In the genomic region with DNA sequence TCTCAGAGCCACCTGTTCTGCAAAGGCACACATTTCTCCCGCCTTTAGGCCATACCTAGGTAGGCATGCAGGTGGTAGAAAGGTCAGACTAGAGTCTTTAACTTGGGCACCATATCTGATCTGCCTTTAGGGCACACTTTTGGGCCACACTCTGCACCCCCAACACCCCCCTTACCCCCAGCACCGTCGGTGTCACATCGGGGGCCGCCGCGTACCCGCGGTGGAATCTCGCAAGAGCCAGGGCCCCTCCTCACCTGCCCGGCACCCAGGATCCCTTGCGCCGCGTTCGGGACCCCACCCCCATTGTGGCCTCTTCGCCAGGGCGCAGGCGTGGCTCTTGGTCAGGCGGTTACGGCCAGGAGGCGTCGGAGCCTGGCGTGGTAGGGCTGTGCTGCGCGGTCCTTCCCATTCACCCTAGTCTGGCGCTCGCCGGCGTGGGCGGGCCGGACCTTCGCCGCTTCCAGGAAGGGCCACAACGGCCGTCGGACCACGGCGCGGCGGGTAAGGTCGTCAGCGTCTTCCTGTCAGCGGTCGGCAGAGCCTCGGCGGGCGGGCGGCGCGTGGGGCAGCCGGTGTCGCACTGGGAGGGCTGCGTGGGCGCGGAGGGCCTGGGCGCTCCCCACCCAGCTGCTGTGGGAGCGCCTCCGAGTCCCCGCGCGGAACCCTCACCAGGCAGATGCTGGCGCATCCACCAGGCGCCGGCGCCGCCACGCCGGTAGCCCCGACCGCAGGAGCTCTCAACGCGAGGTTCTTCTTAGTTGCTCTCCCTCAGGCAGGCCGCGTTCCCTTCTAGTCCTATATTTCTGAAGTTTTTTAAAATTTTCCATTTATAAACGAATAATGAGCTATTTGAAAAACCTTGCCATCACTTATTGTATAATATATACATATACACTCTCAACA, we compare ENCODE assay signal across 1 cellular context.
A peak's percentile ranks its signal among the peaks of the same experiment; 100 is the strongest.
TF ChIP-seq lines count a peak whose summit lies in the region.

TSS of gene DNAH14 (plus strand) at position 341 of the 903 bp plus-strand sequence. CDS start 23,028 bp downstream, outside the sequence.

TF ChIP-seq in K562, 482 proteins besides CTCF, POLR2A, EP300 and RAD21 (continued from another document and continues in another):
- peak; percentile 27; the same call in 1 of the 2 replicates for TF ChIP-seq SMARCA4 (IDR thresholded peaks at IDR 0.05)
- peak; percentile 56 for TF ChIP-seq PRPF4 (IDR thresholded peaks at IDR 0.05; ENCODE audit: insufficient read depth, low read depth, low read length, poor library complexity, severe bottlenecking)
- TF ChIP-seq, protein P1, sequence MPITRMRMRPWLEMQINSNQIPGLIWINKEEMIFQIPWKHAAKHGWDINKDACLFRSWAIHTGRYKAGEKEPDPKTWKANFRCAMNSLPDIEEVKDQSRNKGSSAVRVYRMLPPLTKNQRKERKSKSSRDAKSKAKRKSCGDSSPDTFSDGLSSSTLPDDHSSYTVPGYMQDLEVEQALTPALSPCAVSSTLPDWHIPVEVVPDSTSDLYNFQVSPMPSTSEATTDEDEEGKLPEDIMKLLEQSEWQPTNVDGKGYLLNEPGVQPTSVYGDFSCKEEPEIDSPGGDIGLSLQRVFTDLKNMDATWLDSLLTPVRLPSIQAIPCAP (CRISPR knock-in tag; IDR thresholded peaks at IDR 0.05; ENCODE audit: borderline replicate concordance), result 0 out of 2 replicates have a peak, but pooled peaks have one; percentile 88
- peak; percentile 99 for TF ChIP-seq CBX1 (IDR thresholded peaks at IDR 0.05; ENCODE audit: low read depth)
- TF ChIP-seq, protein P2, sequence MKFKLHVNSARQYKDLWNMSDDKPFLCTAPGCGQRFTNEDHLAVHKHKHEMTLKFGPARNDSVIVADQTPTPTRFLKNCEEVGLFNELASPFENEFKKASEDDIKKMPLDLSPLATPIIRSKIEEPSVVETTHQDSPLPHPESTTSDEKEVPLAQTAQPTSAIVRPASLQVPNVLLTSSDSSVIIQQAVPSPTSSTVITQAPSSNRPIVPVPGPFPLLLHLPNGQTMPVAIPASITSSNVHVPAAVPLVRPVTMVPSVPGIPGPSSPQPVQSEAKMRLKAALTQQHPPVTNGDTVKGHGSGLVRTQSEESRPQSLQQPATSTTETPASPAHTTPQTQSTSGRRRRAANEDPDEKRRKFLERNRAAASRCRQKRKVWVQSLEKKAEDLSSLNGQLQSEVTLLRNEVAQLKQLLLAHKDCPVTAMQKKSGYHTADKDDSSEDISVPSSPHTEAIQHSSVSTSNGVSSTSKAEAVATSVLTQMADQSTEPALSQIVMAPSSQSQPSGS (CRISPR knock-in tag; IDR thresholded peaks at IDR 0.05), result no peak
- TF ChIP-seq TGIF2 (CRISPR knock-in tag; IDR thresholded peaks at IDR 0.05), result no peak
- TF ChIP-seq FOXK1 (CRISPR knock-in tag; IDR thresholded peaks at IDR 0.05; ENCODE audit: borderline replicate concordance), result peak; percentile 86; the same call in 1 of the 2 replicates
- no peak for TF ChIP-seq ZNF408 (CRISPR knock-in tag; IDR thresholded peaks at IDR 0.05; ENCODE audit: low read depth)
- TF ChIP-seq HIVEP1 (CRISPR knock-in tag; IDR thresholded peaks at IDR 0.05), result peak; percentile 45; the same call in 1 of the 2 replicates
- peak; percentile 82 for TF ChIP-seq ZNF143 (CRISPR knock-in tag; IDR thresholded peaks at IDR 0.05)
- TF ChIP-seq DIDO1 (tag; IDR thresholded peaks at IDR 0.05; ENCODE audit: low read depth), result no peak
- TF ChIP-seq, protein P3, sequence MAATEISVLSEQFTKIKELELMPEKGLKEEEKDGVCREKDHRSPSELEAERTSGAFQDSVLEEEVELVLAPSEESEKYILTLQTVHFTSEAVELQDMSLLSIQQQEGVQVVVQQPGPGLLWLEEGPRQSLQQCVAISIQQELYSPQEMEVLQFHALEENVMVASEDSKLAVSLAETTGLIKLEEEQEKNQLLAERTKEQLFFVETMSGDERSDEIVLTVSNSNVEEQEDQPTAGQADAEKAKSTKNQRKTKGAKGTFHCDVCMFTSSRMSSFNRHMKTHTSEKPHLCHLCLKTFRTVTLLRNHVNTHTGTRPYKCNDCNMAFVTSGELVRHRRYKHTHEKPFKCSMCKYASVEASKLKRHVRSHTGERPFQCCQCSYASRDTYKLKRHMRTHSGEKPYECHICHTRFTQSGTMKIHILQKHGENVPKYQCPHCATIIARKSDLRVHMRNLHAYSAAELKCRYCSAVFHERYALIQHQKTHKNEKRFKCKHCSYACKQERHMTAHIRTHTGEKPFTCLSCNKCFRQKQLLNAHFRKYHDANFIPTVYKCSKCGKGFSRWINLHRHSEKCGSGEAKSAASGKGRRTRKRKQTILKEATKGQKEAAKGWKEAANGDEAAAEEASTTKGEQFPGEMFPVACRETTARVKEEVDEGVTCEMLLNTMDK (IDR thresholded peaks at IDR 0.05; ENCODE audit: borderline replicate concordance, insufficient read depth, low read depth, low read length, poor library complexity, severe bottlenecking), result no peak
- TF ChIP-seq BCL6 (CRISPR knock-in tag; IDR thresholded peaks at IDR 0.05), result no peak
- TF ChIP-seq DACH1 (IDR thresholded peaks at IDR 0.05; ENCODE audit: partially characterized antibody), result no peak
- TF ChIP-seq ZBTB33 (CRISPR knock-in tag; IDR thresholded peaks at IDR 0.05), result peak; percentile 81
- TF ChIP-seq NR3C1 (CRISPR knock-in tag; IDR thresholded peaks at IDR 0.05), result peak; percentile 82; the same call in 1 of the 2 replicates
- no peak for TF ChIP-seq ZNF699 (CRISPR knock-in tag; IDR thresholded peaks at IDR 0.05; ENCODE audit: insufficient replicate concordance)
- TF ChIP-seq SMAD4 (CRISPR knock-in tag; conservative IDR thresholded peaks at IDR 0.05), result peak; percentile 91
- TF ChIP-seq SIN3A (IDR thresholded peaks at IDR 0.05; ENCODE audit: borderline replicate concordance in 2 of 2, control insufficient read depth in 1 of 2, low read depth in 2 of 2, low read length in 2 of 2), result peak; percentile 19 to 55; a peak in 2 of 4 replicates
- no peak for TF ChIP-seq HINFP (tag; conservative IDR thresholded peaks at IDR 0.05; ENCODE audit: low read depth)
- 0 out of 2 replicates have a peak, but pooled peaks have one; percentile 43 for TF ChIP-seq ZNF644 (tag; IDR thresholded peaks at IDR 0.05; ENCODE audit: low read depth)
- TF ChIP-seq RBM25 (IDR thresholded peaks at IDR 0.05; ENCODE audit: low read depth, low read length, severe bottlenecking), result peak; percentile 37
- no peak for TF ChIP-seq BMI1 (IDR thresholded peaks at IDR 0.05; ENCODE audit: low read length)
- TF ChIP-seq ZNF263 (CRISPR knock-in tag; IDR thresholded peaks at IDR 0.05; ENCODE audit: borderline replicate concordance), result peak; percentile 36; the same call in 1 of the 2 replicates
- no peak for TF ChIP-seq HOMEZ (CRISPR knock-in tag; IDR thresholded peaks at IDR 0.05)
- TF ChIP-seq, protein P4, sequence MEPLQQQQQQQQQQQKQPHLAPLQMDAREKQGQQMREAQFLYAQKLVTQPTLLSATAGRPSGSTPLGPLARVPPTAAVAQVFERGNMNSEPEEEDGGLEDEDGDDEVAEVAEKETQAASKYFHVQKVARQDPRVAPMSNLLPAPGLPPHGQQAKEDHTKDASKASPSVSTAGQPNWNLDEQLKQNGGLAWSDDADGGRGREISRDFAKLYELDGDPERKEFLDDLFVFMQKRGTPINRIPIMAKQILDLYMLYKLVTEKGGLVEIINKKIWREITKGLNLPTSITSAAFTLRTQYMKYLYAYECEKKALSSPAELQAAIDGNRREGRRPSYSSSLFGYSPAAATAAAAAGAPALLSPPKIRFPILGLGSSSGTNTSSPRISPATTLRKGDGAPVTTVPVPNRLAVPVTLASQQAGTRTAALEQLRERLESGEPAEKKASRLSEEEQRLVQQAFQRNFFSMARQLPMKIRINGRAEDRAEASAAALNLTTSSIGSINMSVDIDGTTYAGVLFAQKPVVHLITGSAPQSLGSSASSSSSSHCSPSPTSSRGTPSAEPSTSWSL (CRISPR knock-in tag; IDR thresholded peaks at IDR 0.05; ENCODE audit: borderline replicate concordance), result no peak
- no peak for TF ChIP-seq ATF3 (IDR thresholded peaks at IDR 0.05)
- TF ChIP-seq ATF3 (CRISPR knock-in tag; conservative IDR thresholded peaks at IDR 0.05), result peak; percentile 43; the same call in 1 of the 2 replicates
- 0 out of 4 replicates have a peak, but pooled peaks of 1 of the 2 experiments have one; percentile 47 for TF ChIP-seq RCOR1 (IDR thresholded peaks at IDR 0.05; ENCODE audit: borderline replicate concordance in 1 of 2, low read depth in 2 of 2, low read length in 2 of 2)
- no peak for TF ChIP-seq ARID2 (IDR thresholded peaks at IDR 0.05)
- TF ChIP-seq NRF1 (conservative IDR thresholded peaks at IDR 0.05 in 1 of 2, IDR thresholded peaks at IDR 0.05 in 1 of 2), result peak; percentile 93 to 95
- no peak for TF ChIP-seq POLR3A (IDR thresholded peaks at IDR 0.05; ENCODE audit: borderline replicate concordance, extremely low read depth, insufficient read depth, insufficient read length)
- TF ChIP-seq, protein P5, sequence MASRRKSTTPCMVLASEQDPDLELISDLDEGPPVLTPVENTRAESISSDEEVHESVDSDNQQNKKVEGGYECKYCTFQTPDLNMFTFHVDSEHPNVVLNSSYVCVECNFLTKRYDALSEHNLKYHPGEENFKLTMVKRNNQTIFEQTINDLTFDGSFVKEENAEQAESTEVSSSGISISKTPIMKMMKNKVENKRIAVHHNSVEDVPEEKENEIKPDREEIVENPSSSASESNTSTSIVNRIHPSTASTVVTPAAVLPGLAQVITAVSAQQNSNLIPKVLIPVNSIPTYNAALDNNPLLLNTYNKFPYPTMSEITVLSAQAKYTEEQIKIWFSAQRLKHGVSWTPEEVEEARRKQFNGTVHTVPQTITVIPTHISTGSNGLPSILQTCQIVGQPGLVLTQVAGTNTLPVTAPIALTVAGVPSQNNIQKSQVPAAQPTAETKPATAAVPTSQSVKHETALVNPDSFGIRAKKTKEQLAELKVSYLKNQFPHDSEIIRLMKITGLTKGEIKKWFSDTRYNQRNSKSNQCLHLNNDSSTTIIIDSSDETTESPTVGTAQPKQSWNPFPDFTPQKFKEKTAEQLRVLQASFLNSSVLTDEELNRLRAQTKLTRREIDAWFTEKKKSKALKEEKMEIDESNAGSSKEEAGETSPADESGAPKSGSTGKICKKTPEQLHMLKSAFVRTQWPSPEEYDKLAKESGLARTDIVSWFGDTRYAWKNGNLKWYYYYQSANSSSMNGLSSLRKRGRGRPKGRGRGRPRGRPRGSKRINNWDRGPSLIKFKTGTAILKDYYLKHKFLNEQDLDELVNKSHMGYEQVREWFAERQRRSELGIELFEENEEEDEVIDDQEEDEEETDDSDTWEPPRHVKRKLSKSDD (conservative IDR thresholded peaks at IDR 0.05; ENCODE audit: low read length), result no peak
- TF ChIP-seq ETV1 (tag; conservative IDR thresholded peaks at IDR 0.05; ENCODE audit: low read depth), result no peak
- peak; percentile 64; the same call in 1 of the 2 replicates for TF ChIP-seq STAT6 (CRISPR knock-in tag; IDR thresholded peaks at IDR 0.05)
- TF ChIP-seq MCM3 (IDR thresholded peaks at IDR 0.05), result no peak
- 0 out of 2 replicates have a peak, but pooled peaks have one; percentile 23 for TF ChIP-seq ZNF75A (CRISPR knock-in tag; IDR thresholded peaks at IDR 0.05)
